In the genomic region with DNA sequence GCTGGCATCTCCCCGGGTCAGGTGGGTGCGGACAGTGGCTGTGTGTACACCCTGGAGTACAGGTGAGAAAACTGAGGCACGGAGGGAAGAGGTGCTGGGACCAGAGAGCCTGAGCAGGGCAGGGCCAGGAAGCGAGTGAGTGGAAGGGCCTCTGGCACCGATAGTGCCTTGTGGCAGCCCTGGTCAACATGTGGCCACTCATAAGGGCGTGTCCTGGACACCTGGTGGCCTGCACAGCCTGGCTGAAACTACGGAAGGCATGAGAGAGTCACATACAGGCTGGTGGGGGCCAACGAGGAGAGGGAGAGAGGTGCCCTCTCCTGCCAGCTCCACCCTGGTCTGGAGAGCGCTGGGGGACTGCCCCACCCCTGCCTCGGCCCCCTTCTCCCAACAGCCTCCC, we compare ENCODE assay signal across 1 cellular context.
TF ChIP-seq lines count a peak whose summit lies in the region.

No MANE protein-coding gene starts in this region.

TF ChIP-seq in HEK293, 187 proteins besides CTCF, POLR2A, EP300 and RAD21 (continued from another document):
- TF ChIP-seq PRDM10 (tag by site-specific recombination; IDR thresholded peaks at IDR 0.05): no peak
- TF ChIP-seq ZNF423 (tag by site-specific recombination; IDR thresholded peaks at IDR 0.05): no peak
- TF ChIP-seq TCF7L2 (IDR thresholded peaks at IDR 0.05; ENCODE audit: borderline replicate concordance, low read depth, low read length): no peak
- TF ChIP-seq BCL11B (tag by site-specific recombination; IDR thresholded peaks at IDR 0.05; ENCODE audit: low read depth): peak; percentile 47
- no peak for TF ChIP-seq ZNF664 (tag by site-specific recombination; IDR thresholded peaks at IDR 0.05)
- no peak for TF ChIP-seq KLF16 (tag by site-specific recombination; IDR thresholded peaks at IDR 0.05)
- peak; percentile 30; the same call in 1 of the 2 replicates for TF ChIP-seq BCL11A (tag by site-specific recombination; IDR thresholded peaks at IDR 0.05; ENCODE audit: low read depth)
- no peak for TF ChIP-seq KLF10 (tag by site-specific recombination; IDR thresholded peaks at IDR 0.05)
- TF ChIP-seq SCRT1 (tag by site-specific recombination; IDR thresholded peaks at IDR 0.05; ENCODE audit: borderline replicate concordance): 0 out of 2 replicates have a peak, but pooled peaks have one; percentile 24
- 0 out of 2 replicates have a peak, but pooled peaks have one; percentile 15 for TF ChIP-seq KLF9 (tag by site-specific recombination; IDR thresholded peaks at IDR 0.05; ENCODE audit: low read depth)
